In the genomic region with DNA sequence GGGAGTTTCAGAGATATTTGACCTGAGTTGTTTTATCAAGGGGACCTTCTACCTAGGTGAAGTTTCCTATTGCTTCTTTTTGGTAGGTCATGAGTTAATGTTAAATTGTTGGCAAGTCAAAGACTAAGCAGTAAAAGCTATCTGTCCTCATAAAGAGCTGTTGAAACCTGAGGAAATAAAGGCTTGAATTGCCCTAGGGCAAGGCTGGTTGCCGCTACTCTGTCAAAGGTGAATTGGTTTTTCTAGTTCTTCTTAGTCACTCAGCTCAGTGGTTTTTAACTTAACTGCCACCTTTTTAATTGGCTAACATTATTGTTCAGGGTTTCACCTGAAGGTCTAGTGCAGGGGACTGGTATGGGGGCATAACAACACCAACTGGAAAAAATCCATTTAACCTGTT, we compare ENCODE assay signal across 20 cellular contexts.
"Had no signal": no experiment of that assay in that cellular context is flagged by ENCODE, and none has a peak within 500 bp of the region (broad histone marks: within the 10 kb centered on the region; RNA-seq: fewer than 3 reads in every experiment).

No MANE protein-coding gene starts in this region.

- ATAC-seq: activated CD4-positive, alpha-beta T cell treated with anti-CD3 and anti-CD28 coated beads for 36 hours; natural killer cell treated with Interleukin-12 subunit alpha and Interleukin-12 subunit beta and Interleukin-15 and Interleukin-18, amount 100 ng/mL, for 72 hours had no signal

- DNase-seq: activated CD4-positive, alpha-beta memory T cell treated with anti-CD3 and anti-CD28 coated beads for 36 hours; activated CD4-positive, alpha-beta T cell treated with anti-CD3 and anti-CD28 coated beads for 36 hours; activated effector memory CD4-positive, alpha-beta T cell treated with Interleukin-2 at 50 U/mL for 16 hours; activated naive CD4-positive, alpha-beta T cell treated with anti-CD3 and anti-CD28 coated beads, Interleukin-2, amount 50 U/mL, for 16 hours; activated T-cell treated with anti-CD3 and anti-CD28 coated beads, Interleukin-2, amount 50 U/mL, for 24 hours; adrenal gland; dorsolateral prefrontal cortex; esophagus squamous epithelium; hippocampal formation; kidney; stimulated activated CD4-positive, alpha-beta T cell treated with anti-CD3 and anti-CD28 coated beads, Interleukin-4, amount 100 ng/mL, for 4 hours; stimulated activated CD8-positive, alpha-beta memory T cell treated with anti-CD3 and anti-CD28 coated beads, Interleukin-4, amount 100 ng/mL, for 48 hours; stimulated activated naive CD4-positive, alpha-beta T cell treated with Interleukin-2 at 50 U/mL for 16 hours; substantia nigra; uterus; WERI-Rb-1 had no signal

- H3K27ac ChIP-seq: adrenal gland, dorsolateral prefrontal cortex, esophagus squamous epithelium, right atrium auricular region, skin epidermis, tibial nerve, uterus, WERI-Rb-1 had no signal

- H3K9me3 ChIP-seq: adrenal gland, esophagus squamous epithelium, right atrium auricular region, tibial nerve, uterus had no signal

- H3K36me3 ChIP-seq: adrenal gland, esophagus squamous epithelium, right atrium auricular region, tibial nerve, uterus, WERI-Rb-1 had no signal

- H3K27me3 ChIP-seq: adrenal gland, dorsolateral prefrontal cortex, esophagus squamous epithelium, right atrium auricular region, tibial nerve, uterus had no signal

- H3K4me3 ChIP-seq: adrenal gland, dorsolateral prefrontal cortex, esophagus squamous epithelium, right atrium auricular region, skin epidermis, tibial nerve, uterus had no signal

- H3K4me1 ChIP-seq: adrenal gland, esophagus squamous epithelium, right atrium auricular region, uterus had no signal

- FAIRE-seq: kidney had no signal
